In genomic region chrX:49269010-49269767, GRCh38 we compare ENCODE assay signal across 8 cellular contexts. TPM values are rescaled to one million over a fixed set of nuclear protein-coding genes. Genes with fewer than 3 reads are reported as not detected.
DNase-seq lines count a peak whose midpoint lies in the region; ATAC-seq lines count a peak whose summit lies in the region.

No MANE protein-coding gene starts in this region.

- 0 to 36% methylated on average over 45 of the region's 45 CpGs for WGBS in aorta, 2 donors

- H3K36me3 ChIP-seq in rectal smooth muscle tissue (ENCODE audit: control insufficient read depth, insufficient read depth, low read length), result no peaks in the 10 kb centered on the region
- H3K36me3 ChIP-seq in aorta (ENCODE audit: control insufficient read depth in 1 of 2, insufficient read depth in 2 of 2, low read length in 1 of 2), result no peaks in the 10 kb centered on the region

- H3K27ac ChIP-seq in rectal smooth muscle tissue (ENCODE audit: low read depth, low read length) (peak overlapping the region; percentile 96), aorta (ENCODE audit: low read depth in 1 of 2, low read length in 2 of 2) (peak overlapping the region in 1 of 2 donors; percentile 97)

- peak overlapping the region; percentile 76 for H3K4me3 ChIP-seq in rectal smooth muscle tissue (ENCODE audit: low read length)
- peak overlapping the region in 1 of 2 donors; percentile 61 for H3K4me3 ChIP-seq in aorta (ENCODE audit: low read length in 2 of 2)

- intact Hi-C loops in aorta (cut with DNase I), result no loop called here

- H3K9ac ChIP-seq in rectal smooth muscle tissue (ENCODE audit: low read length), result peak overlapping the region; percentile 56

- no peaks in the 10 kb centered on the region for H3K4me1 ChIP-seq in rectal smooth muscle tissue (ENCODE audit: control insufficient read depth, insufficient read depth, low read length)
- peaks cover 0 to 2% of the 10 kb centered on the region in 2 donors for H3K4me1 ChIP-seq in aorta (ENCODE audit: control insufficient read depth in 1 of 2, insufficient read depth in 2 of 2, low read length in 2 of 2)

- ATAC-seq in GM18511 (IDR thresholded peaks at IDR 0.05; ENCODE audit: unreplicated experiment) (peak; percentile 90), HG03025 (IDR thresholded peaks at IDR 0.05; ENCODE audit: low FRiP score, unreplicated experiment) (peak; percentile 84), aorta (ENCODE audit: low FRiP score) (peak; percentile 95)

- H3K9me3 ChIP-seq in aorta (ENCODE audit: control insufficient read depth, low read length), result no peaks in the 10 kb centered on the region

- peak; percentile 84 for DNase-seq in NCI-H2029 treated with DMSO at 0.1 percent for 48 hours (lab: John Stamatoyannopoulos, UW)
- peak; percentile 98 for DNase-seq in T1000 (lab: John Stamatoyannopoulos, UW)
- DNase-seq in astrocyte of the hippocampus (ENCODE audit: low read depth, low spot score), result peak; percentile 97
- peak; percentile 95 for DNase-seq in hepatic stellate cell (ENCODE audit: low spot score)
- peak; percentile 97 to 98 for DNase-seq in aorta

- no peaks in the 10 kb centered on the region for H3K27me3 ChIP-seq in rectal smooth muscle tissue (ENCODE audit: control insufficient read depth, insufficient read depth, low read length)
- no peaks in the 10 kb centered on the region for H3K27me3 ChIP-seq in aorta (ENCODE audit: control insufficient read depth in 1 of 2, insufficient read depth in 2 of 2, low read length in 1 of 2)

RNA-seq across cellular contexts. Expression of gene PPP1R3F, which starts 0.4 kb away (rescaled TPM):
- 1 to 10 TPM; 7.9 to 9.2 TPM for total RNA-seq in aorta
- 1 to 10 TPM; 1.9 to 6.3 TPM for polyA plus RNA-seq in aorta

RNA-seq across cellular contexts. Expression of gene FOXP3, which starts 4.7 kb away (rescaled TPM):
- total RNA-seq in aorta, result under 1 TPM in 1 of 2 donors, not detected in 1; 0.32 TPM
- polyA plus RNA-seq in aorta, result not detected

RNA-seq across cellular contexts. Expression of gene CCDC22, which starts 33.9 kb away (rescaled TPM):
- 10 to 100 TPM; 11.6 to 12.5 TPM for total RNA-seq in aorta
- 10 to 100 TPM in 1 of 2 donors, 1 to 10 TPM in 1; 5.3 to 17.2 TPM for polyA plus RNA-seq in aorta

RNA-seq across cellular contexts. Expression of gene GAGE10, which starts 34.3 kb away (rescaled TPM):
- total RNA-seq in aorta, result not detected
- not detected for polyA plus RNA-seq in aorta

RNA-seq across cellular contexts. Expression of gene CACNA1F, which starts 36.0 kb away (rescaled TPM):
- total RNA-seq in aorta, result under 1 TPM; 0.06 to 0.42 TPM
- under 1 TPM; 0.03 to 0.38 TPM for polyA plus RNA-seq in aorta
